Comparison of ENCODE assay signal across 38 cellular contexts in genomic region chr12:33314223-33314622, GRCh38.
"Had no signal": no experiment of that assay in that cellular context is flagged by ENCODE, and none has a peak within 500 bp of the region (broad histone marks: within the 10 kb centered on the region; RNA-seq: fewer than 3 reads in every experiment).

No MANE protein-coding gene starts in this region.

- DNase-seq: activated CD4-positive, alpha-beta memory T cell treated with anti-CD3 and anti-CD28 coated beads, Interleukin-2, amount 10 ng/mL, durations not matched to agents 7 days and 5 days; activated CD4-positive, alpha-beta T cell treated with anti-CD3 and anti-CD28 coated beads for 1 hour; activated CD4-positive, alpha-beta T cell treated with anti-CD3 and anti-CD28 coated beads for 48 hours; activated CD4-positive, CD25-positive, alpha-beta regulatory T cell; activated CD8-positive, alpha-beta memory T cell treated with anti-CD3 and anti-CD28 coated beads for 24 hours; activated CD8-positive, alpha-beta memory T cell treated with anti-CD3 and anti-CD28 coated beads, Interleukin-2, amount 10 ng/mL, durations not matched to agents 7 days and 5 days; activated CD8-positive, alpha-beta memory T cell treated with anti-CD3 and anti-CD28 coated beads, Interleukin-2, amount 50 U/mL, for 48 hours; activated effector memory CD4-positive, alpha-beta T cell treated with Interleukin-2 at 50 U/mL for 16 hours; activated naive CD4-positive, alpha-beta T cell treated with anti-CD3 and anti-CD28 coated beads, Interleukin-2, amount 10 ng/mL, durations not matched to agents 7 days and 5 days; activated naive CD8-positive, alpha-beta T cell treated with anti-CD3 and anti-CD28 coated beads, Interleukin-2, amount 50 U/mL, for 24 hours; activated T-cell treated with anti-CD3 and anti-CD28 coated beads, Interleukin-2, amount 50 U/mL, for 48 hours; amniotic stem cell; aorta; brain microvascular endothelial cell; central memory CD4-positive, alpha-beta T cell; MM.1S; NCI-H1092; NCI-H1436 treated with DMSO at 0.1 percent for 48 hours; NCI-H1694 treated with DMSO at 0.1 percent for 48 hours; NCI-H2029; NCI-H2107; NCI-H2171; NCI-H510A; NCI-H526; NCI-H748 treated with DMSO at 0.1 percent for 48 hours; NK-92 treated with Interleukin-12 subunit alpha and Interleukin-12 subunit beta, amount 100 ng/mL, for 24 hours; PC-9; SIG-M5; T-cell; T-helper 17 cell; T-helper 9 cell; WERI-Rb-1 had no signal

- H3K4me3 ChIP-seq: PC-9 had no signal

- FAIRE-seq: RCC 7860 had no signal

- H3K9ac ChIP-seq: KMS-11 had no signal

- H3K36me3 ChIP-seq: brain microvascular endothelial cell, WERI-Rb-1 had no signal

- H3K9me3 Mint-ChIP-seq: activated naive CD8-positive, alpha-beta T cell treated with anti-CD3 and anti-CD28 coated beads, Interleukin-2, amount 50 U/mL, for 24 hours had no signal

- H3K27me3 Mint-ChIP-seq: activated CD4-positive, alpha-beta memory T cell treated with anti-CD3 and anti-CD28 coated beads, Interleukin-2, amount 10 ng/mL, durations not matched to agents 7 days and 5 days; activated CD8-positive, alpha-beta memory T cell treated with anti-CD3 and anti-CD28 coated beads, Interleukin-2, amount 10 ng/mL, durations not matched to agents 7 days and 5 days; activated naive CD4-positive, alpha-beta T cell treated with anti-CD3 and anti-CD28 coated beads, Interleukin-2, amount 10 ng/mL, durations not matched to agents 7 days and 5 days; activated naive CD8-positive, alpha-beta T cell; activated naive CD8-positive, alpha-beta T cell treated with anti-CD3 and anti-CD28 coated beads, Interleukin-2, amount 50 U/mL, for 24 hours; T-cell; T-helper 17 cell had no signal

- H3K27me3 ChIP-seq: brain microvascular endothelial cell had no signal

- H3K27ac ChIP-seq: brain microvascular endothelial cell, KMS-11, PC-9, RWPE1, WERI-Rb-1 had no signal

- H2AFZ ChIP-seq: PC-9 had no signal

- H3K4me3 Mint-ChIP-seq: activated CD4-positive, alpha-beta memory T cell treated with anti-CD3 and anti-CD28 coated beads, Interleukin-2, amount 10 ng/mL, durations not matched to agents 7 days and 5 days; activated CD8-positive, alpha-beta memory T cell treated with anti-CD3 and anti-CD28 coated beads, Interleukin-2, amount 10 ng/mL, durations not matched to agents 7 days and 5 days; activated naive CD4-positive, alpha-beta T cell treated with anti-CD3 and anti-CD28 coated beads, Interleukin-2, amount 10 ng/mL, durations not matched to agents 7 days and 5 days; activated naive CD8-positive, alpha-beta T cell; activated naive CD8-positive, alpha-beta T cell treated with anti-CD3 and anti-CD28 coated beads, Interleukin-2, amount 50 U/mL, for 24 hours; T-cell; T-helper 17 cell had no signal

- H3K4me2 ChIP-seq: KMS-11, PC-9 had no signal

- H3K36me3 Mint-ChIP-seq: activated CD8-positive, alpha-beta memory T cell treated with anti-CD3 and anti-CD28 coated beads, Interleukin-2, amount 10 ng/mL, durations not matched to agents 7 days and 5 days; activated naive CD4-positive, alpha-beta T cell treated with anti-CD3 and anti-CD28 coated beads, Interleukin-2, amount 10 ng/mL, durations not matched to agents 7 days and 5 days; activated naive CD8-positive, alpha-beta T cell; T-cell had no signal

- ATAC-seq: activated CD8-positive, alpha-beta memory T cell treated with anti-CD3 and anti-CD28 coated beads, Interleukin-2, amount 10 ng/mL, durations not matched to agents 7 days and 5 days; activated naive CD8-positive, alpha-beta T cell treated with anti-CD3 and anti-CD28 coated beads, Interleukin-2, amount 50 U/mL, for 24 hours; Right ventricle myocardium inferior; SK-N-SH treated with all-trans-retinoic acid at 6 μM for 48 hours; T-cell; T-helper 17 cell had no signal

- H3K4me1 Mint-ChIP-seq: activated CD4-positive, alpha-beta memory T cell treated with anti-CD3 and anti-CD28 coated beads, Interleukin-2, amount 10 ng/mL, durations not matched to agents 7 days and 5 days; activated CD8-positive, alpha-beta memory T cell treated with anti-CD3 and anti-CD28 coated beads, Interleukin-2, amount 10 ng/mL, durations not matched to agents 7 days and 5 days; activated naive CD4-positive, alpha-beta T cell treated with anti-CD3 and anti-CD28 coated beads, Interleukin-2, amount 10 ng/mL, durations not matched to agents 7 days and 5 days; activated naive CD8-positive, alpha-beta T cell treated with anti-CD3 and anti-CD28 coated beads, Interleukin-2, amount 50 U/mL, for 24 hours; T-cell; T-helper 17 cell had no signal

- H3K27ac Mint-ChIP-seq: activated CD4-positive, alpha-beta memory T cell treated with anti-CD3 and anti-CD28 coated beads, Interleukin-2, amount 10 ng/mL, durations not matched to agents 7 days and 5 days; activated CD8-positive, alpha-beta memory T cell treated with anti-CD3 and anti-CD28 coated beads, Interleukin-2, amount 10 ng/mL, durations not matched to agents 7 days and 5 days; activated naive CD4-positive, alpha-beta T cell treated with anti-CD3 and anti-CD28 coated beads, Interleukin-2, amount 10 ng/mL, durations not matched to agents 7 days and 5 days; activated naive CD8-positive, alpha-beta T cell; activated naive CD8-positive, alpha-beta T cell treated with anti-CD3 and anti-CD28 coated beads, Interleukin-2, amount 50 U/mL, for 24 hours; T-cell; T-helper 17 cell had no signal
